22 cellular contexts compared by ENCODE assay signal in the genomic region with DNA sequence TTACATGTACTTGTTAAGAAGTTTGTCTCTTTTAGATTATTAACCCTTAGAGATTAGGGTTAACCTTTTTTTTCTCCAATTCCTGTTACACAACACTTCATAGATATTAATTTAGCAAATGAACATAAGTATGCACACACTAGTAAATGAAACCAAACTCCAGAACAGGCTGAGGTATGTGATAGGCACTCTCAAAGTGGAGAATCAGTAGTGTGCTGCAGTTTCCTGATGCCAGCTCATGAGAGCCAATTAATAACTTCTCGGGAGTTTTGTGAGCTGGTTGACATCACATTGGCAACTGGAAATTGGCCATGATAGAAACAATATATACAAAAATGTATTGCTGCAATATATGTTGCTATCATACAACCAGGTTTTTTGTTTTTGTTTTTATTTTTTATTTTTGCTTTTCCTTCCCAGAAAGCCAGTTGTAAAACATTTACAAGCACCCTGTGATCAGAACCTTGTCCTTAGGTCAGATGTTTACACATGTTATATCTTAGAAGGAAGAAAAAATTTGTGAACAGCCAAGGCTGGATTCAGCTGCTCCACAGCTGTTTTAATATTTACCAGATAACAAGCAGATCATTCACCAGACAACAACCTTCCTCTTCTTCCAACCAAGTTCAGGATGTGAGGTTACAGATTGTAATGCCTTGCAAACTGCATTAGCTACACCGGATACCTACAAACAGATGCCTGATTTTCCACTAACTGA.
"Had no signal": no experiment of that assay in that cellular context is flagged by ENCODE, and none has a peak within 500 bp of the region (broad histone marks: within the 10 kb centered on the region; RNA-seq: fewer than 3 reads in every experiment).

No MANE protein-coding gene starts in this region.

- H3K27ac Mint-ChIP-seq: activated CD4-positive, alpha-beta memory T cell treated with anti-CD3 and anti-CD28 coated beads, Interleukin-2, amount 10 ng/mL, durations not matched to agents 7 days and 5 days; activated CD4-positive, alpha-beta T cell treated with anti-CD3 and anti-CD28 coated beads, Interleukin-2, amount 10 ng/mL, durations not matched to agents 24 days and 14 days; activated naive CD4-positive, alpha-beta T cell treated with anti-CD3 and anti-CD28 coated beads, Interleukin-2, amount 50 U/mL, for 72 hours; natural killer cell; stimulated activated naive B cell treated with anti-CD40 and anti-IgM and Interleukin-4, amounts not matched to agents 10 μg/mL and 1 μg/mL and 100 μg/mL, for 72 hours had no signal

- H3K4me1 Mint-ChIP-seq: activated CD4-positive, alpha-beta memory T cell treated with anti-CD3 and anti-CD28 coated beads, Interleukin-2, amount 10 ng/mL, durations not matched to agents 7 days and 5 days; activated CD4-positive, alpha-beta T cell treated with anti-CD3 and anti-CD28 coated beads, Interleukin-2, amount 10 ng/mL, durations not matched to agents 24 days and 14 days; natural killer cell had no signal

- H3K4me3 Mint-ChIP-seq: activated CD4-positive, alpha-beta memory T cell treated with anti-CD3 and anti-CD28 coated beads, Interleukin-2, amount 10 ng/mL, durations not matched to agents 7 days and 5 days; activated CD4-positive, alpha-beta T cell treated with anti-CD3 and anti-CD28 coated beads, Interleukin-2, amount 10 ng/mL, durations not matched to agents 24 days and 14 days; natural killer cell; stimulated activated naive B cell treated with anti-CD40 and anti-IgM and Interleukin-4, amounts not matched to agents 10 μg/mL and 1 μg/mL and 100 μg/mL, for 72 hours had no signal

- H3K4me3 ChIP-seq: colonic mucosa, stomach, thyroid gland, upper lobe of right lung had no signal

- H3K27ac ChIP-seq: colonic mucosa, stomach, thyroid gland, upper lobe of right lung had no signal

- DNase-seq: activated CD4-positive, alpha-beta memory T cell treated with anti-CD3 and anti-CD28 coated beads, Interleukin-2, amount 10 ng/mL, durations not matched to agents 7 days and 5 days; activated CD4-positive, alpha-beta T cell treated with anti-CD3 and anti-CD28 coated beads, Interleukin-2, amount 10 ng/mL, durations not matched to agents 24 days and 14 days; activated CD4-positive, CD25-positive, alpha-beta regulatory T cell treated with anti-CD3 and anti-CD28 coated beads, Interleukin-2, amount 50 U/mL, for 72 hours; activated naive CD4-positive, alpha-beta T cell; activated T-cell treated with anti-CD3 and anti-CD28 coated beads, Interleukin-2, amount 50 U/mL, for 48 hours; anterior cingulate cortex; colonic mucosa; effector CD8-positive, alpha-beta T cell; erythroblast; head of caudate nucleus; hippocampal formation; left cardiac atrium; midbrain; natural killer cell; posterior cingulate gyrus; stimulated activated CD4-positive, alpha-beta T cell treated with anti-CD3 and anti-CD28 coated beads, Interleukin-15, amount 100 ng/mL, for 24 hours; stimulated activated CD4-positive, alpha-beta T cell treated with anti-CD3 and anti-CD28 coated beads, Interleukin-2, amount 100 ng/mL, for 24 hours; stimulated activated naive B cell treated with anti-CD40 and anti-IgM and Interleukin-4, amounts not matched to agents 10 μg/mL and 1 μg/mL and 100 μg/mL, for 72 hours; stomach; thyroid gland; upper lobe of right lung had no signal

- H3K27me3 Mint-ChIP-seq: stimulated activated naive B cell treated with anti-CD40 and anti-IgM and Interleukin-4, amounts not matched to agents 10 μg/mL and 1 μg/mL and 100 μg/mL, for 72 hours had no signal

- H3K9me3 ChIP-seq: colonic mucosa, stomach, thyroid gland, upper lobe of right lung had no signal

- H3K36me3 Mint-ChIP-seq: activated naive CD4-positive, alpha-beta T cell treated with anti-CD3 and anti-CD28 coated beads, Interleukin-2, amount 50 U/mL, for 72 hours; natural killer cell; stimulated activated naive B cell treated with anti-CD40 and anti-IgM and Interleukin-4, amounts not matched to agents 10 μg/mL and 1 μg/mL and 100 μg/mL, for 72 hours had no signal

- H3K27me3 ChIP-seq: colonic mucosa, stomach, thyroid gland, upper lobe of right lung had no signal

- H3K36me3 ChIP-seq: colonic mucosa, stomach, thyroid gland, upper lobe of right lung had no signal

- H3K9me3 Mint-ChIP-seq: activated CD4-positive, alpha-beta memory T cell treated with anti-CD3 and anti-CD28 coated beads, Interleukin-2, amount 10 ng/mL, durations not matched to agents 7 days and 5 days; activated CD4-positive, alpha-beta T cell treated with anti-CD3 and anti-CD28 coated beads, Interleukin-2, amount 10 ng/mL, durations not matched to agents 24 days and 14 days; activated naive CD4-positive, alpha-beta T cell treated with anti-CD3 and anti-CD28 coated beads, Interleukin-2, amount 50 U/mL, for 72 hours; natural killer cell; stimulated activated naive B cell treated with anti-CD40 and anti-IgM and Interleukin-4, amounts not matched to agents 10 μg/mL and 1 μg/mL and 100 μg/mL, for 72 hours had no signal

- H3K4me1 ChIP-seq: colonic mucosa, stomach, thyroid gland had no signal
